In the genomic region with DNA sequence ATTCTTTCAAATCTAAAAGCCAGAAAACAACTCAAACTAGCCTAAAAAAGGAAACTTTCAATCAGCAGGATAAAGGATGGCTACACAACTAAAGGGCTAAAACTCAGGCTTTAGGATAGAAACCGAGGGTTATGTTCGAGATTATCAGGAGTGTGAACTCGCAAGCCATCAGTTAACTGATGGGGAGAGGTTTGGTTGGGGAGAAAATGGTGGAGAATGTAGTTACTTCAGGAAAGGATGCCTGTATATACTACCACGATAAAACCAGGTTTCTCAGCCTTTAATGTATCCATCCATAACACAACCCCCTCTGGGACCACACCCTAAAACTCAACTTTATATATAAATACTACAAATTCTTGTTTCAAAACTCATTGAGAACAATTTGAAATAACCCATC, we compare ENCODE assay signal across 2 cellular contexts.
TF ChIP-seq lines count a peak whose summit lies in the region.

No MANE protein-coding gene starts in this region.

TF ChIP-seq in GM12878, 131 proteins besides CTCF, POLR2A, EP300 and RAD21:
- TF ChIP-seq, protein P1, sequence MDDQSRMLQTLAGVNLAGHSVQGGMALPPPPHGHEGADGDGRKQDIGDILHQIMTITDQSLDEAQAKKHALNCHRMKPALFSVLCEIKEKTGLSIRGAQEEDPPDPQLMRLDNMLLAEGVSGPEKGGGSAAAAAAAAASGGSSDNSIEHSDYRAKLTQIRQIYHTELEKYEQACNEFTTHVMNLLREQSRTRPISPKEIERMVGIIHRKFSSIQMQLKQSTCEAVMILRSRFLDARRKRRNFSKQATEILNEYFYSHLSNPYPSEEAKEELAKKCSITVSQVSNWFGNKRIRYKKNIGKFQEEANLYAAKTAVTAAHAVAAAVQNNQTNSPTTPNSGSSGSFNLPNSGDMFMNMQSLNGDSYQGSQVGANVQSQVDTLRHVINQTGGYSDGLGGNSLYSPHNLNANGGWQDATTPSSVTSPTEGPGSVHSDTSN (IDR thresholded peaks at IDR 0.05; ENCODE audit: insufficient replicate concordance, low read depth, low read length) = no peak
- TF ChIP-seq POLR2AphosphoS5 (IDR thresholded peaks at IDR 0.05; ENCODE audit: low read length) (peak; percentile 21), SUPT20H (IDR thresholded peaks at IDR 0.05; ENCODE audit: borderline replicate concordance, control insufficient read depth, low read depth, low read length) (no peak), SMAD1 (IDR thresholded peaks at IDR 0.05; ENCODE audit: low read depth, partially characterized antibody) (no peak), IRF4 (IDR thresholded peaks at IDR 0.05; ENCODE audit: low read depth, low read length) (no peak)

TF ChIP-seq in SK-N-SH treated with all-trans-retinoic acid at 6 μM for 48 hours, 23 proteins besides CTCF, POLR2A, EP300 and RAD21 (continued from another document):
- TF ChIP-seq, protein P2, sequence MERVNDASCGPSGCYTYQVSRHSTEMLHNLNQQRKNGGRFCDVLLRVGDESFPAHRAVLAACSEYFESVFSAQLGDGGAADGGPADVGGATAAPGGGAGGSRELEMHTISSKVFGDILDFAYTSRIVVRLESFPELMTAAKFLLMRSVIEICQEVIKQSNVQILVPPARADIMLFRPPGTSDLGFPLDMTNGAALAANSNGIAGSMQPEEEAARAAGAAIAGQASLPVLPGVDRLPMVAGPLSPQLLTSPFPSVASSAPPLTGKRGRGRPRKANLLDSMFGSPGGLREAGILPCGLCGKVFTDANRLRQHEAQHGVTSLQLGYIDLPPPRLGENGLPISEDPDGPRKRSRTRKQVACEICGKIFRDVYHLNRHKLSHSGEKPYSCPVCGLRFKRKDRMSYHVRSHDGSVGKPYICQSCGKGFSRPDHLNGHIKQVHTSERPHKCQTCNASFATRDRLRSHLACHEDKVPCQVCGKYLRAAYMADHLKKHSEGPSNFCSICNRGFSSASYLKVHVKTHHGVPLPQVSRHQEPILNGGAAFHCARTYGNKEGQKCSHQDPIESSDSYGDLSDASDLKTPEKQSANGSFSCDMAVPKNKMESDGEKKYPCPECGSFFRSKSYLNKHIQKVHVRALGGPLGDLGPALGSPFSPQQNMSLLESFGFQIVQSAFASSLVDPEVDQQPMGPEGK (CRISPR knock-in tag; IDR thresholded peaks at IDR 0.05; ENCODE audit: borderline replicate concordance) = no peak
- TF ChIP-seq RARB (CRISPR knock-in tag; IDR thresholded peaks at IDR 0.05) (no peak), CSDC2 (CRISPR knock-in tag; IDR thresholded peaks at IDR 0.05) (no peak), ESRRG (CRISPR knock-in tag; IDR thresholded peaks at IDR 0.05) (no peak), GLIS3 (CRISPR knock-in tag; IDR thresholded peaks at IDR 0.05) (no peak), TCF4 (CRISPR knock-in tag; IDR thresholded peaks at IDR 0.05; ENCODE audit: borderline replicate concordance) (no peak), TSHZ2 (CRISPR knock-in tag; IDR thresholded peaks at IDR 0.05) (no peak), ZC3H10 (CRISPR knock-in tag; IDR thresholded peaks at IDR 0.05) (no peak), SNAI2 (CRISPR knock-in tag; IDR thresholded peaks at IDR 0.05) (no peak), TOX (CRISPR knock-in tag; IDR thresholded peaks at IDR 0.05; ENCODE audit: borderline replicate concordance) (no peak), ZFP30 (CRISPR knock-in tag; IDR thresholded peaks at IDR 0.05) (no peak), BACH2 (CRISPR knock-in tag; IDR thresholded peaks at IDR 0.05; ENCODE audit: borderline replicate concordance) (no peak), ZNF8 (CRISPR knock-in tag; IDR thresholded peaks at IDR 0.05) (no peak), ZFP3 (CRISPR knock-in tag; IDR thresholded peaks at IDR 0.05) (no peak), ZNF565 (CRISPR knock-in tag; conservative IDR thresholded peaks at IDR 0.05; ENCODE audit: low read depth) (no peak), CSRNP3 (CRISPR knock-in tag; IDR thresholded peaks at IDR 0.05) (no peak), CREB5 (CRISPR knock-in tag; IDR thresholded peaks at IDR 0.05; ENCODE audit: low read depth) (no peak)
